Comparison of ENCODE assay signal across 9 cellular contexts in genomic region chr2:229407170-229407569, GRCh38.
DNase-seq lines count a peak whose midpoint lies in the region; TF ChIP-seq lines count a peak whose summit lies in the region.
"Had no signal": no experiment of that assay in that cellular context is flagged by ENCODE, and none has a peak within 500 bp of the region (broad histone marks: within the 10 kb centered on the region; RNA-seq: fewer than 3 reads in every experiment).

No MANE protein-coding gene starts in this region.

- POLR2A ChIA-PET in MCF 10A (lab: Yijun Ruan, JAX), result interaction anchor here (0.6 to 2.8 kb wide), 14 partner anchors 10 to 513 kb away, joined by 3 to 22 read pairs (median 6); no protein-coding TSS in a partner anchor
- POLR2A ChIA-PET in OCI-LY7 (lab: Charles Lee), result no interaction called here

- H4K20me1 ChIP-seq in Karpas-422 (ENCODE audit: insufficient read depth, low read depth, low read length) (no peaks in the 10 kb centered on the region), OCI-LY7 (ENCODE audit: insufficient read depth, low read length) (no peaks in the 10 kb centered on the region)

- H3K9me3 Mint-ChIP-seq in MCF 10A (ENCODE audit: unreplicated experiment) (peaks cover 11% of the 10 kb centered on the region), type B pancreatic cell (no peaks in the 10 kb centered on the region)

- BruUV-seq in MCF 10A (replicated peaks; lab: Mats Ljungman, UMichigan) (no TSS peak), OCI-LY7 (replicated peaks; lab: Mats Ljungman, UMichigan) (no TSS peak)

- H3K27ac ChIP-seq in spleen (no peak overlapping the region), Karpas-422 (ENCODE audit: low read length) (no peak overlapping the region), OCI-LY7 (ENCODE audit: low read depth, low read length, poor library complexity, severe bottlenecking) (no peak overlapping the region)
- H3K27ac ChIP-seq: 22Rv1 had no signal

- TF ChIP-seq CTCF in MCF 10A (IDR thresholded peaks at IDR 0.05; ENCODE audit: unreplicated experiment), result no peak
- TF ChIP-seq CTCF in lower leg skin (IDR thresholded peaks at IDR 0.05), result no peak
- TF ChIP-seq CTCF in type B pancreatic cell (conservative IDR thresholded peaks at IDR 0.05), result no peak
- TF ChIP-seq CTCF in spleen (IDR thresholded peaks at IDR 0.05 in 8 of 11, conservative IDR thresholded peaks at IDR 0.05 in 3 of 11), result no peak
- no peak for TF ChIP-seq CTCF in OCI-LY7 (conservative IDR thresholded peaks at IDR 0.05; ENCODE audit: low read length)

- H3K27me3 Mint-ChIP-seq in MCF 10A (ENCODE audit: insufficient read depth, unreplicated experiment), result no peaks in the 10 kb centered on the region
- no peaks in the 10 kb centered on the region for H3K27me3 Mint-ChIP-seq in type B pancreatic cell

- no peak overlapping the region for H3K4me2 ChIP-seq in Karpas-422 (ENCODE audit: low read depth, low read length, poor library complexity, severe bottlenecking)
- H3K4me2 ChIP-seq in OCI-LY7 (ENCODE audit: low read length), result no peak overlapping the region

- H2AFZ ChIP-seq in Karpas-422 (ENCODE audit: low read length) (no peak overlapping the region), OCI-LY7 (ENCODE audit: low read length) (no peak overlapping the region)

- H3K4me1 Mint-ChIP-seq in MCF 10A (ENCODE audit: insufficient read depth, unreplicated experiment) (peaks cover 58% of the 10 kb centered on the region), type B pancreatic cell (ENCODE audit: unreplicated experiment) (peaks cover 8% of the 10 kb centered on the region)

- peak overlapping the region; percentile 99 for H3K27ac Mint-ChIP-seq in MCF 10A (ENCODE audit: low read depth, unreplicated experiment)
- H3K27ac Mint-ChIP-seq in type B pancreatic cell, result peak overlapping the region; percentile 86

- 19 to 20% methylated on average over 13 of the region's 13 CpGs for WGBS in lower leg skin, 2 donors
- WGBS in spleen, 5 donors, result 75 to 86% (median 75%) methylated on average over 13 of the region's 13 CpGs

- H3K36me3 Mint-ChIP-seq in MCF 10A (ENCODE audit: insufficient read depth, unreplicated experiment) (peaks cover 49% of the 10 kb centered on the region), type B pancreatic cell (peaks cover 4% of the 10 kb centered on the region)

- H3K4me3 ChIP-seq in lower leg skin (ENCODE audit: low read depth, poor library complexity, severe bottlenecking) (no peak overlapping the region), spleen (no peak overlapping the region), Karpas-422 (ENCODE audit: low read length) (no peak overlapping the region), OCI-LY7 (ENCODE audit: low read depth, low read length, poor library complexity, severe bottlenecking) (no peak overlapping the region)

- H3K27me3 ChIP-seq in spleen (replicated peaks in 1 of 7), result no peaks in the 10 kb centered on the region
- H3K27me3 ChIP-seq in Karpas-422 (ENCODE audit: low read length), result no peaks in the 10 kb centered on the region

- H3K36me3 ChIP-seq in spleen (no peaks in the 10 kb centered on the region), Karpas-422 (ENCODE audit: insufficient read depth, low read length) (no peaks in the 10 kb centered on the region), OCI-LY7 (ENCODE audit: insufficient read depth, low read length) (no peaks in the 10 kb centered on the region)

- DNase-seq in NCI-H1417 (lab: John Stamatoyannopoulos, UW), result peak; percentile 39 to 81 (median 62)
- no peak for DNase-seq in NCI-H1417 treated with DMSO at 0.1 percent for 48 hours (lab: John Stamatoyannopoulos, UW)
- peak; percentile 98 for DNase-seq in MCF 10A (ENCODE audit: unreplicated experiment)
- peak; percentile 94 to 97 for DNase-seq in lower leg skin (ENCODE audit: low spot score in 2 of 2)
- DNase-seq in type B pancreatic cell (ENCODE audit: extremely low spot score, unreplicated experiment), result no peak
- DNase-seq in spleen, result no peak
- no peak for DNase-seq in Karpas-422
- no peak for DNase-seq in OCI-LY7 (ENCODE audit: low spot score)

- H3K79me2 ChIP-seq in Karpas-422 (ENCODE audit: low read length), result no peaks in the 10 kb centered on the region
- H3K79me2 ChIP-seq in OCI-LY7 (ENCODE audit: insufficient read depth, low read depth, low read length), result no peaks in the 10 kb centered on the region

- no peaks in the 10 kb centered on the region for H3K9me2 ChIP-seq in Karpas-422 (replicated peaks; ENCODE audit: insufficient read depth, low read length)
- H3K9me2 ChIP-seq in OCI-LY7 (ENCODE audit: insufficient read depth, low read length), result no peaks in the 10 kb centered on the region

- H3K9me3 ChIP-seq in spleen (no peaks in the 10 kb centered on the region), Karpas-422 (ENCODE audit: low read length) (no peaks in the 10 kb centered on the region), OCI-LY7 (ENCODE audit: low read length) (no peaks in the 10 kb centered on the region)

- H3K9ac ChIP-seq in Karpas-422 (ENCODE audit: low read length), result no peak overlapping the region

- no peak for TF ChIP-seq POLR2A in lower leg skin (IDR thresholded peaks at IDR 0.05)
- TF ChIP-seq POLR2A in spleen (IDR thresholded peaks at IDR 0.05), result no peak

- H3K4me3 Mint-ChIP-seq in MCF 10A (ENCODE audit: unreplicated experiment) (peak overlapping the region; percentile 61), type B pancreatic cell (peak overlapping the region; percentile 15)

- peaks cover 0 to 13% (median 0%) of the 10 kb centered on the region in 6 donors for H3K4me1 ChIP-seq in spleen
- no peaks in the 10 kb centered on the region for H3K4me1 ChIP-seq in Karpas-422 (ENCODE audit: low read length)
- H3K4me1 ChIP-seq in OCI-LY7 (ENCODE audit: insufficient read depth, low read length, poor library complexity, severe bottlenecking), result no peaks in the 10 kb centered on the region

- CTCF ChIA-PET in MCF 10A (lab: Yijun Ruan, JAX) (interaction anchor here (0.6 to 1.3 kb wide), 2 partner anchors 132 to 133 kb away, joined by 3 read pairs; no protein-coding TSS in a partner anchor), OCI-LY7 (lab: Charles Lee; ENCODE audit: unreplicated experiment) (no interaction called here)

- intact Hi-C loops in MCF 10A (cut with micrococcal nuclease), result loop anchor here (5.0 kb wide), 1 partner anchor 135 kb away; the partner anchor contains the start of gene PID1
- intact Hi-C loops in lower leg skin (cut with DNase I; ENCODE audit: low total_unique reads), result no loop called here
- intact Hi-C loops in spleen (cut with DNase I; ENCODE audit: low total_unique reads), result no loop called here
- intact Hi-C loops in OCI-LY7 (cut with micrococcal nuclease; ENCODE audit: unreplicated experiment), result no loop called here

Comparison
In these comparisons a context has a peak if more than half of its experiments do, and no peak if none do; other contexts are left out.
1. DNase-seq: peak in NCI-H1417 (3 of 3), MCF 10A (single experiment) and lower leg skin (2 of 2); none in NCI-H1417 treated with DMSO at 0.1 percent for 48 hours (single experiment), type B pancreatic cell (single experiment), spleen (single experiment), Karpas-422 (single experiment) and OCI-LY7 (single experiment).